21 cellular contexts compared by ENCODE assay signal in the genomic region with DNA sequence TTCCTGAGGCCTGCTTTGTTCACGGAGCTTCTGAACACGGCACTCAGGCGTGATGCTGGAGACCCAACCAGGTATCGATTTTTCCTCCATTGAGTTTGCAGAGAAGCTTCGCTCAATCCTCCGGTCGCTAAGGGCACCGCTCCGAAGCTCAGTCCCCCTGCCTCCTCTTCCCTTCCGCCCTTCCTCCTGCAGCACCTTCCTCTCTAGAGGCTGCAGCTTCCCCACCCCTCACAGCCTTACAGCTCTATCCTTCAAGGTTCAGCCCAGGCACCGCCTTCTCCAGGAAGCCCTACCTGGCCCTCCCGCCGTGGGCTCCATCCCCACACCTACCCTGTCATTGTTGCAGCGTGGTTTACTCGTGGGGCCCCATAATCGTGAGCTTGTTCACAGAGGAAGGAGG.
"Had no signal": no experiment of that assay in that cellular context is flagged by ENCODE, and none has a peak within 500 bp of the region (broad histone marks: within the 10 kb centered on the region; RNA-seq: fewer than 3 reads in every experiment).

No MANE protein-coding gene starts in this region.

- FAIRE-seq: pancreas had no signal

- H3K36me3 Mint-ChIP-seq: activated naive CD4-positive, alpha-beta T cell treated with anti-CD3 and anti-CD28 coated beads, Interleukin-2, amount 10 ng/mL, durations not matched to agents 7 days and 5 days; memory B cell had no signal

- DNase-seq: activated CD4-positive, alpha-beta memory T cell treated with anti-CD3 and anti-CD28 coated beads, Interleukin-2, amount 10 ng/mL, durations not matched to agents 7 days and 5 days; activated CD4-positive, alpha-beta T cell treated with anti-CD3 and anti-CD28 coated beads for 4 hours; activated naive CD4-positive, alpha-beta T cell treated with anti-CD3 and anti-CD28 coated beads, Interleukin-2, amount 10 ng/mL, durations not matched to agents 7 days and 5 days; activated naive CD8-positive, alpha-beta T cell treated with anti-CD3 and anti-CD28 coated beads, Interleukin-2, amount 50 U/mL, for 24 hours; activated T-cell treated with anti-CD3 and anti-CD28 coated beads, Interleukin-2, amount 50 U/mL, for 1 hour; aorta; cortex of kidney; effector CD4-positive, alpha-beta T cell; gastrocnemius medialis; mucosa of descending colon; naive B cell; pancreas; SHP77 treated with DMSO at 0.1 percent for 48 hours; T-helper 1 cell; T1000; upper lobe of right lung had no signal

- H3K27ac ChIP-seq: gastrocnemius medialis, heart left ventricle, neutrophil, upper lobe of right lung had no signal

- H3K4me1 ChIP-seq: gastrocnemius medialis, pancreas, upper lobe of right lung had no signal

- H3K27me3 ChIP-seq: pancreas, upper lobe of right lung had no signal

- H3K4me1 Mint-ChIP-seq: activated CD4-positive, alpha-beta memory T cell treated with anti-CD3 and anti-CD28 coated beads, Interleukin-2, amount 10 ng/mL, durations not matched to agents 7 days and 5 days; activated naive CD4-positive, alpha-beta T cell treated with anti-CD3 and anti-CD28 coated beads, Interleukin-2, amount 10 ng/mL, durations not matched to agents 7 days and 5 days; activated naive CD8-positive, alpha-beta T cell treated with anti-CD3 and anti-CD28 coated beads, Interleukin-2, amount 50 U/mL, for 24 hours; activated T-helper 17 cell treated with anti-CD3 and anti-CD28 coated beads, Interleukin-2, amount 50 U/mL, for 72 hours; memory B cell; naive B cell had no signal

- H3K4me3 Mint-ChIP-seq: activated CD4-positive, alpha-beta memory T cell treated with anti-CD3 and anti-CD28 coated beads, Interleukin-2, amount 10 ng/mL, durations not matched to agents 7 days and 5 days; activated naive CD4-positive, alpha-beta T cell treated with anti-CD3 and anti-CD28 coated beads, Interleukin-2, amount 10 ng/mL, durations not matched to agents 7 days and 5 days; activated naive CD8-positive, alpha-beta T cell treated with anti-CD3 and anti-CD28 coated beads, Interleukin-2, amount 50 U/mL, for 24 hours; activated T-helper 17 cell treated with anti-CD3 and anti-CD28 coated beads, Interleukin-2, amount 50 U/mL, for 72 hours; memory B cell; naive B cell; stimulated activated naive CD8-positive, alpha-beta T cell treated with anti-CD3 and anti-CD28 coated beads, Interleukin-15, Interleukin-2, amounts not matched to agents 100 ng/mL and 50 ng/mL, for 24 hours had no signal

- H3K27ac Mint-ChIP-seq: activated CD4-positive, alpha-beta memory T cell treated with anti-CD3 and anti-CD28 coated beads, Interleukin-2, amount 10 ng/mL, durations not matched to agents 7 days and 5 days; activated naive CD4-positive, alpha-beta T cell treated with anti-CD3 and anti-CD28 coated beads, Interleukin-2, amount 10 ng/mL, durations not matched to agents 7 days and 5 days; activated naive CD8-positive, alpha-beta T cell treated with anti-CD3 and anti-CD28 coated beads, Interleukin-2, amount 50 U/mL, for 24 hours; activated T-helper 17 cell treated with anti-CD3 and anti-CD28 coated beads, Interleukin-2, amount 50 U/mL, for 72 hours; memory B cell; stimulated activated naive CD8-positive, alpha-beta T cell treated with anti-CD3 and anti-CD28 coated beads, Interleukin-15, Interleukin-2, amounts not matched to agents 100 ng/mL and 50 ng/mL, for 24 hours had no signal

- H3K36me3 ChIP-seq: gastrocnemius medialis, heart left ventricle, neutrophil, pancreas, upper lobe of right lung had no signal

- H3K4me3 ChIP-seq: gastrocnemius medialis, heart left ventricle, mucosa of descending colon, pancreas, upper lobe of right lung had no signal

- H3K9me3 Mint-ChIP-seq: activated CD4-positive, alpha-beta memory T cell treated with anti-CD3 and anti-CD28 coated beads, Interleukin-2, amount 10 ng/mL, durations not matched to agents 7 days and 5 days; activated T-helper 17 cell treated with anti-CD3 and anti-CD28 coated beads, Interleukin-2, amount 50 U/mL, for 72 hours; stimulated activated naive CD8-positive, alpha-beta T cell treated with anti-CD3 and anti-CD28 coated beads, Interleukin-15, Interleukin-2, amounts not matched to agents 100 ng/mL and 50 ng/mL, for 24 hours had no signal

- H3K9me3 ChIP-seq: mucosa of descending colon, neutrophil, pancreas, upper lobe of right lung had no signal

- ATAC-seq: activated naive CD8-positive, alpha-beta T cell treated with anti-CD3 and anti-CD28 coated beads, Interleukin-2, amount 50 U/mL, for 24 hours; activated T-helper 17 cell treated with anti-CD3 and anti-CD28 coated beads, Interleukin-2, amount 50 U/mL, for 72 hours; gastrocnemius medialis; heart left ventricle; mucosa of descending colon; pancreas; upper lobe of right lung had no signal
